8 cellular contexts compared by ENCODE assay signal in genomic region chr1:167066333-167067122, GRCh38. TPM values are rescaled to one million over a fixed set of nuclear protein-coding genes. Genes with fewer than 3 reads are reported as not detected.
DNase-seq lines count a peak whose midpoint lies in the region; ATAC-seq and TF ChIP-seq lines count a peak whose summit lies in the region.

No MANE protein-coding gene starts in this region.

- H3K27ac Mint-ChIP-seq in activated CD4-positive, alpha-beta T cell treated with anti-CD3 and anti-CD28 coated beads, Interleukin-2, amount 10 ng/mL, durations not matched to agents 24 days and 14 days, result no peak overlapping the region

- peak overlapping the region; percentile 21 for H3K4me3 ChIP-seq in A673 (ENCODE audit: low read depth, low read length, poor library complexity, severe bottlenecking)
- H3K4me3 ChIP-seq in lower lobe of right lung, result peak overlapping the region; percentile 39

- ATAC-seq in GM18511 (IDR thresholded peaks at IDR 0.05; ENCODE audit: unreplicated experiment) (peak; percentile 91), HG03159 (IDR thresholded peaks at IDR 0.05; ENCODE audit: unreplicated experiment) (peak; percentile 80), lower lobe of right lung (peak; percentile 91 to 94)

- H3K4me1 Mint-ChIP-seq in activated CD4-positive, alpha-beta T cell treated with anti-CD3 and anti-CD28 coated beads, Interleukin-2, amount 10 ng/mL, durations not matched to agents 24 days and 14 days, result no peaks in the 10 kb centered on the region

- no peaks in the 10 kb centered on the region for H3K36me3 Mint-ChIP-seq in activated CD4-positive, alpha-beta T cell treated with anti-CD3 and anti-CD28 coated beads, Interleukin-2, amount 10 ng/mL, durations not matched to agents 24 days and 14 days (ENCODE audit: low read depth)

- intact Hi-C loops in A673 (cut with micrococcal nuclease; ENCODE audit: unreplicated experiment) (loop anchor here (1.0 to 10.0 kb wide), 6 partner anchors 62 to 618 kb away; partner anchors contain the start of gene POU2F1), lower lobe of right lung (cut with DNase I) (no loop called here)
- intact Hi-C loops in activated CD4-positive, alpha-beta T cell treated with anti-CD3 and anti-CD28 coated beads, Interleukin-2, amount 10 ng/mL, durations not matched to agents 24 days and 14 days (cut with micrococcal nuclease), result loop anchor here (1.0 to 10.0 kb wide), 7 partner anchors 58 to 490 kb away; partner anchors contain the start of gene POU2F1

- no peaks in the 10 kb centered on the region for H3K4me1 ChIP-seq in A673 (ENCODE audit: insufficient read depth, low read length, poor library complexity, severe bottlenecking)
- H3K4me1 ChIP-seq in lower lobe of right lung, result peaks cover 5% of the 10 kb centered on the region

- no TSS peak for BruUV-seq in A673 (replicated peaks; lab: Mats Ljungman, UMichigan)

- CTCF ChIA-PET in A673 (lab: Charles Lee), result interaction anchor here (0.8 to 1.4 kb wide), 4 partner anchors 9 to 201 kb away, joined by 3 to 17 read pairs (median 6); partner anchors contain the start of gene POU2F1

- DNase-seq in A673 (ENCODE audit: low spot score) (peak; percentile 83), NCI-H460 (ENCODE audit: extremely low read depth, low read depth) (peak; percentile 69), dedifferentiated amniotic fluid mesenchymal stem cell (ENCODE audit: extremely low spot score) (peak; percentile 33), lower lobe of right lung (peak; percentile 83)
- peak; percentile 94 for DNase-seq in activated CD4-positive, alpha-beta T cell treated with anti-CD3 and anti-CD28 coated beads, Interleukin-2, amount 10 ng/mL, durations not matched to agents 24 days and 14 days
- peak; percentile 65 to 74 (median 66) for DNase-seq in stimulated activated CD4-positive, alpha-beta T cell treated with anti-CD3 and anti-CD28 coated beads, TNF-alpha, amount 100 ng/mL, for 48 hours (ENCODE audit: low read depth in 3 of 3)

- H3K4me3 Mint-ChIP-seq in activated CD4-positive, alpha-beta T cell treated with anti-CD3 and anti-CD28 coated beads, Interleukin-2, amount 10 ng/mL, durations not matched to agents 24 days and 14 days, result peak overlapping the region; percentile 51

- peaks cover 1% of the 10 kb centered on the region for H3K27me3 Mint-ChIP-seq in activated CD4-positive, alpha-beta T cell treated with anti-CD3 and anti-CD28 coated beads, Interleukin-2, amount 10 ng/mL, durations not matched to agents 24 days and 14 days

- H3K36me3 ChIP-seq in A673 (ENCODE audit: insufficient read depth, low read length, poor library complexity, severe bottlenecking) (no peaks in the 10 kb centered on the region), lower lobe of right lung (no peaks in the 10 kb centered on the region)

- H3K9me3 ChIP-seq in A673 (ENCODE audit: low read depth, low read length, poor library complexity, severe bottlenecking) (no peaks in the 10 kb centered on the region), lower lobe of right lung (no peaks in the 10 kb centered on the region)

- H3K27me3 ChIP-seq in A673 (replicated peaks; ENCODE audit: insufficient read depth, low read depth, low read length, poor library complexity), result no peaks in the 10 kb centered on the region
- no peaks in the 10 kb centered on the region for H3K27me3 ChIP-seq in lower lobe of right lung (ENCODE audit: low read depth)

- no peaks in the 10 kb centered on the region for H3K9me3 Mint-ChIP-seq in activated CD4-positive, alpha-beta T cell treated with anti-CD3 and anti-CD28 coated beads, Interleukin-2, amount 10 ng/mL, durations not matched to agents 24 days and 14 days

- TF ChIP-seq CTCF in A673 (conservative IDR thresholded peaks at IDR 0.05; ENCODE audit: low read depth, low read length) (peak; percentile 95), lower lobe of right lung (IDR thresholded peaks at IDR 0.05) (peak; percentile 98)

- H3K27ac ChIP-seq in A673 (ENCODE audit: low read depth, low read length, poor library complexity, severe bottlenecking), result no peak overlapping the region
- no peak overlapping the region for H3K27ac ChIP-seq in lower lobe of right lung

- POLR2A ChIA-PET in A673 (lab: Charles Lee; ENCODE audit: low non-redundant PET), result interaction anchor here (1.1 kb wide), 1 partner anchor 142 kb away, joined by 3 read pairs; no protein-coding TSS in a partner anchor

RNA-seq across cellular contexts. Expression of gene GPA33, which starts 23.6 kb away (rescaled TPM):
- total RNA-seq in A673 (2021) (not detected in 2 replicates), lower lobe of right lung (3.6 TPM)
- total RNA-seq in NCI-H460 (2014; rRNA removed; shearing (Covaris generic)), result not detected in 2 replicates
- not detected in 2 replicates for polyA plus RNA-seq in NCI-H460 (2014; cell fraction: nucleus; rRNA removed)
- 0.12 TPM in 1 of 2 replicates, not detected in the other for total RNA-seq in activated CD4-positive, alpha-beta T cell treated with anti-CD3 and anti-CD28 coated beads, Interleukin-2, amount 10 ng/mL, durations not matched to agents 24 days and 14 days

RNA-seq across cellular contexts. Expression of gene STYXL2, which starts 27.3 kb away (rescaled TPM):
- total RNA-seq in A673 (2021) (not detected in 2 replicates), lower lobe of right lung (0.09 TPM)
- not detected in 2 replicates for total RNA-seq in NCI-H460 (2014; rRNA removed; shearing (Covaris generic))
- not detected in 2 replicates for polyA plus RNA-seq in NCI-H460 (2014; cell fraction: nucleus; rRNA removed)
- total RNA-seq in activated CD4-positive, alpha-beta T cell treated with anti-CD3 and anti-CD28 coated beads, Interleukin-2, amount 10 ng/mL, durations not matched to agents 24 days and 14 days, result not detected in 2 replicates

Comparison
In these comparisons a context has a peak if more than half of its experiments do, and no peak if none do; other contexts are left out.
1. DNase-seq: peak in every context shown above with its lines; median percentile 94 in activated CD4-positive, alpha-beta T cell treated with anti-CD3 and anti-CD28 coated beads, Interleukin-2, amount 10 ng/mL, durations not matched to agents 24 days and 14 days; 83 in A673; 83 in lower lobe of right lung; 69 in NCI-H460; 66 in stimulated activated CD4-positive, alpha-beta T cell treated with anti-CD3 and anti-CD28 coated beads, TNF-alpha, amount 100 ng/mL, for 48 hours; 33 in dedifferentiated amniotic fluid mesenchymal stem cell.